11 cellular contexts compared by ENCODE assay signal in genomic region chr4:677431-678293, GRCh38. TPM values are rescaled to one million over a fixed set of nuclear protein-coding genes. Genes with fewer than 3 reads are reported as not detected.
DNase-seq lines count a peak whose midpoint lies in the region; ATAC-seq and TF ChIP-seq lines count a peak whose summit lies in the region.
"Had no signal": no experiment of that assay in that cellular context is flagged by ENCODE, and none has a peak within 500 bp of the region (broad histone marks: within the 10 kb centered on the region; RNA-seq: fewer than 3 reads in every experiment).

No MANE protein-coding gene starts in this region.

- H3K79me2 ChIP-seq in OCI-LY1 (ENCODE audit: insufficient read depth, low read length): no peaks in the 10 kb centered on the region

- peak overlapping the region; percentile 11 for H3K4me3 ChIP-seq in OCI-LY1 (ENCODE audit: low read depth, low read length, poor library complexity, severe bottlenecking)
- no peak overlapping the region for H3K4me3 ChIP-seq in fibroblast of mammary gland (ENCODE audit: control insufficient read depth, low read depth, low read length)
- H3K4me3 ChIP-seq in A673 (ENCODE audit: low read depth, low read length, poor library complexity, severe bottlenecking): no peak overlapping the region
- H3K4me3 ChIP-seq in MG63: no peak overlapping the region

- no peaks in the 10 kb centered on the region for H3K9me2 ChIP-seq in OCI-LY1 (ENCODE audit: low read depth, low read length)

- peak overlapping the region; percentile 89; the same call in 1 of the 2 replicates for H3K4me2 ChIP-seq in OCI-LY1 (ENCODE audit: low read length)

- CTCF ChIA-PET in A673 (lab: Charles Lee): no interaction called here

- H3K9me3 ChIP-seq in OCI-LY1 (ENCODE audit: low read length) (no peaks in the 10 kb centered on the region), A673 (ENCODE audit: low read depth, low read length, poor library complexity, severe bottlenecking) (no peaks in the 10 kb centered on the region), MG63 (no peaks in the 10 kb centered on the region)
- H3K9me3 ChIP-seq: neutrophil had no signal

- POLR2A ChIA-PET in A673 (lab: Charles Lee; ENCODE audit: low non-redundant PET): no interaction called here

- intact Hi-C loops in A673 (cut with micrococcal nuclease; ENCODE audit: unreplicated experiment): no loop called here

- H3K4me1 ChIP-seq in OCI-LY1 (ENCODE audit: insufficient read depth, low read length, severe bottlenecking) (peaks cover 54% of the 10 kb centered on the region), A673 (ENCODE audit: insufficient read depth, low read length, poor library complexity, severe bottlenecking) (peaks cover 13% of the 10 kb centered on the region)

- H3K36me3 ChIP-seq in OCI-LY1 (ENCODE audit: insufficient read depth, low read length) (peaks cover 5% of the 10 kb centered on the region), A673 (ENCODE audit: insufficient read depth, low read length, poor library complexity, severe bottlenecking) (peaks cover under 1% of the 10 kb centered on the region), MG63 (peaks cover 6% of the 10 kb centered on the region)
- H3K36me3 ChIP-seq: neutrophil had no signal

- H4K20me1 ChIP-seq in OCI-LY1 (ENCODE audit: insufficient read depth, low read length): no peaks in the 10 kb centered on the region

- no peak for TF ChIP-seq CTCF in OCI-LY1 (IDR thresholded peaks at IDR 0.05; ENCODE audit: low read length)
- no peak for TF ChIP-seq CTCF in fibroblast of mammary gland (conservative IDR thresholded peaks at IDR 0.05; ENCODE audit: control insufficient read depth, insufficient read depth, low read depth, low read length)
- TF ChIP-seq CTCF in A673 (conservative IDR thresholded peaks at IDR 0.05; ENCODE audit: low read depth, low read length): no peak

- H3K27me3 ChIP-seq in OCI-LY1 (ENCODE audit: insufficient read depth, low read length) (no peaks in the 10 kb centered on the region; the same call in 1 of the 2 replicates), A673 (replicated peaks; ENCODE audit: insufficient read depth, low read depth, low read length, poor library complexity) (no peaks in the 10 kb centered on the region), MG63 (no peaks in the 10 kb centered on the region)

- peak; percentile 37 for DNase-seq in stimulated activated naive CD4-positive, alpha-beta T cell treated with Interleukin-2 at 50 U/mL for 16 hours (lab: John Stamatoyannopoulos, UW)
- DNase-seq in stimulated activated naive CD4-positive, alpha-beta T cell (lab: John Stamatoyannopoulos, UW): no peak
- DNase-seq in fibroblast of mammary gland (ENCODE audit: low read depth) (peak; percentile 37), A673 (ENCODE audit: low spot score) (no peak), MG63 (no peak)
- DNase-seq: central memory CD4-positive, alpha-beta T cell had no signal

- H3K9ac ChIP-seq in OCI-LY1 (ENCODE audit: low read length): peak overlapping the region; percentile 55; the same call in 1 of the 2 replicates

- ATAC-seq in HG02623 (IDR thresholded peaks at IDR 0.05; ENCODE audit: unreplicated experiment) (no peak), HG03442 (IDR thresholded peaks at IDR 0.05; ENCODE audit: unreplicated experiment) (no peak)

- H3F3A ChIP-seq in OCI-LY1 (ENCODE audit: insufficient read depth, low read length): no peaks in the 10 kb centered on the region; the same call in 1 of the 2 replicates

- peak overlapping the region; percentile 97 for H3K27ac ChIP-seq in OCI-LY1 (ENCODE audit: low read depth, low read length, poor library complexity, severe bottlenecking)
- no peak overlapping the region for H3K27ac ChIP-seq in A673 (ENCODE audit: low read depth, low read length, poor library complexity, severe bottlenecking)
- H3K27ac ChIP-seq: HL-60, neutrophil had no signal

- BruUV-seq in A673 (replicated peaks; lab: Mats Ljungman, UMichigan): no TSS peak

- no peak overlapping the region for H2AFZ ChIP-seq in OCI-LY1 (ENCODE audit: low read length)

RNA-seq across cellular contexts. Expression of gene MYL5, which starts 3.3 kb away (rescaled TPM):
- total RNA-seq in A673 (2021): 11.7 and 13.0 TPM in 2 replicates
- 1.2 TPM in 1 of 2 replicates, not detected in the other for total RNA-seq in MG63 (2014; rRNA removed; shearing (Covaris generic); ENCODE audit: low replicate concordance)

RNA-seq across cellular contexts. Expression of gene ATP5ME, which starts 3.6 kb away (rescaled TPM):
- 362 and 383 TPM in 2 replicates for total RNA-seq in A673 (2021)
- 183 TPM in 1 of 2 replicates, not detected in the other for total RNA-seq in MG63 (2014; rRNA removed; shearing (Covaris generic); ENCODE audit: low replicate concordance)

RNA-seq across cellular contexts. Expression of gene SLC49A3, which starts 11.3 kb away (rescaled TPM):
- 0.47 and 1.7 TPM in 2 replicates for total RNA-seq in A673 (2021)
- total RNA-seq in MG63 (2014; rRNA removed; shearing (Covaris generic); ENCODE audit: low replicate concordance): 0.49 TPM in 1 of 2 replicates, not detected in the other

RNA-seq across cellular contexts. Expression of gene PCGF3, which starts 28.0 kb away (rescaled TPM):
- 83.5 and 83.9 TPM in 2 replicates for total RNA-seq in A673 (2021)
- total RNA-seq in MG63 (2014; rRNA removed; shearing (Covaris generic); ENCODE audit: low replicate concordance): 9.9 and 25.5 TPM in 2 replicates

RNA-seq across cellular contexts. Expression of gene PDE6B, which starts 52.3 kb away (rescaled TPM):
- total RNA-seq in A673 (2021): 10.4 and 12.9 TPM in 2 replicates
- total RNA-seq in MG63 (2014; rRNA removed; shearing (Covaris generic); ENCODE audit: low replicate concordance): 0.10 TPM in 1 of 2 replicates, not detected in the other

Comparison
In these comparisons a context has a peak if more than half of its experiments do, and no peak if none do; other contexts are left out.
1. DNase-seq: peak in stimulated activated naive CD4-positive, alpha-beta T cell treated with Interleukin-2 at 50 U/mL for 16 hours (single experiment) and fibroblast of mammary gland (single experiment); none in stimulated activated naive CD4-positive, alpha-beta T cell (0 of 6), A673 (single experiment) and MG63 (single experiment).